In the genomic region with DNA sequence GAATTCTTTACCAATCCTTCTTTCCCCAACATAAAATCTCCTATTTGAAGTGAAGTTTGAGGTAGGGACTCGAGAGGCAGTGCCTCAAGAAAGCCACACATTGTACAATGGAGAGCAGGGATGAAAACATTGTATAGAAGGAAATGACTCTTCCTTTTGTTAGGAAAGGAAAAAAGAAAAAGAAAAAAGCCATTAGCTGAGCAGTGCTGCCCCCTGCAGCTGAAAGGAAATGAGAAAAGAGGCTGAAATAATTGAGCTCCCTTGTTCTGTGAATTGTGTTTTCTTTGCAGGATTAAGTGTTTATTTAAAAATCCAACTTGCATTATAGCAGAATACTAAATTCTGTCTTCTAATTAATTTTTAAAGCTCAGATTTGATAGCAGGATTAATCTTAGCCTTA, we compare ENCODE assay signal across 7 cellular contexts.
DNase-seq lines count a peak whose midpoint lies in the region; ATAC-seq and TF ChIP-seq lines count a peak whose summit lies in the region.

No MANE protein-coding gene starts in this region.

- H3K4me1 Mint-ChIP-seq in progenitor cell of endocrine pancreas (ENCODE audit: low read depth): peaks cover 7% of the 10 kb centered on the region

- TF ChIP-seq CTCF in GM12873 (IDR thresholded peaks at IDR 0.05; ENCODE audit: insufficient read depth, low read depth, low read length, missing control alignments) (peak; percentile 40), progenitor cell of endocrine pancreas (IDR thresholded peaks at IDR 0.05; ENCODE audit: unreplicated experiment) (peak; percentile 42)

- H3K27ac Mint-ChIP-seq in progenitor cell of endocrine pancreas: no peak overlapping the region

- no peak overlapping the region for H3K27ac ChIP-seq in aorta (ENCODE audit: low read depth in 1 of 2, low read length in 2 of 2)

- H3K4me1 ChIP-seq in aorta (ENCODE audit: control insufficient read depth in 1 of 2, insufficient read depth in 2 of 2, low read length in 2 of 2): no peaks in the 10 kb centered on the region

- no peaks in the 10 kb centered on the region for H3K27me3 Mint-ChIP-seq in progenitor cell of endocrine pancreas

- no peaks in the 10 kb centered on the region for H3K36me3 ChIP-seq in aorta (ENCODE audit: control insufficient read depth in 1 of 2, insufficient read depth in 2 of 2, low read length in 1 of 2)

- no peak for ATAC-seq in GM19023 (IDR thresholded peaks at IDR 0.05; ENCODE audit: unreplicated experiment)
- no peak for ATAC-seq in aorta (ENCODE audit: low FRiP score)

- peaks cover 7% of the 10 kb centered on the region for H3K9me3 Mint-ChIP-seq in progenitor cell of endocrine pancreas (ENCODE audit: low read depth)

- DNase-seq in NCI-H2227 treated with DMSO at 0.1 percent for 48 hours (lab: John Stamatoyannopoulos, UW) (peak; percentile 60), dermis blood vessel endothelial cell (peak; percentile 72), progenitor cell of endocrine pancreas (ENCODE audit: low spot score, unreplicated experiment) (no peak), aorta (no peak), cerebellar nuclear complex (lab: John Stamatoyannopoulos, UW) (no peak)

- H3K36me3 Mint-ChIP-seq in progenitor cell of endocrine pancreas (ENCODE audit: insufficient read depth): peaks cover 2% of the 10 kb centered on the region

- intact Hi-C loops in aorta (cut with DNase I): loop anchor here (5.0 kb wide), 1 partner anchor 283 kb away; no protein-coding TSS in a partner anchor

- H3K9me3 ChIP-seq in aorta (ENCODE audit: control insufficient read depth, low read length): peaks cover 2% of the 10 kb centered on the region

- WGBS in aorta, 2 donors: 92 to 93% methylated on average over 1 of the region's 1 CpG

- no peak overlapping the region for H3K4me3 ChIP-seq in aorta (ENCODE audit: low read length in 2 of 2)

- no peak overlapping the region for H3K4me3 Mint-ChIP-seq in progenitor cell of endocrine pancreas (ENCODE audit: low read depth)

- no peaks in the 10 kb centered on the region for H3K27me3 ChIP-seq in aorta (ENCODE audit: control insufficient read depth in 1 of 2, insufficient read depth in 2 of 2, low read length in 1 of 2)

Comparison
In these comparisons a context has a peak if more than half of its experiments do, and no peak if none do; other contexts are left out.
1. DNase-seq: peak in NCI-H2227 treated with DMSO at 0.1 percent for 48 hours (single experiment) and dermis blood vessel endothelial cell (single experiment); none in progenitor cell of endocrine pancreas (single experiment), aorta (0 of 2) and cerebellar nuclear complex (0 of 2).